15 cellular contexts compared by ENCODE assay signal in genomic region chr7:129783097-129783919, GRCh38.
A peak's percentile ranks its signal among the peaks of the same experiment; 100 is the strongest.
DNase-seq lines count a peak whose midpoint lies in the region; ATAC-seq and TF ChIP-seq lines count a peak whose summit lies in the region.
"Had no signal": no experiment of that assay in that cellular context is flagged by ENCODE, and none has a peak within 500 bp of the region (broad histone marks: within the 10 kb centered on the region; RNA-seq: fewer than 3 reads in every experiment).

No MANE protein-coding gene starts in this region.

- intact Hi-C loops in CD8-positive, alpha-beta T cell (cut with DNase I, micrococcal nuclease), result loop anchor here in 1 of 2 experiments (5.0 kb wide), 1 partner anchor 44 kb away; no protein-coding TSS in a partner anchor
- intact Hi-C loops in mammary epithelial cell (cut with micrococcal nuclease) (no loop called here), ovary (cut with DNase I) (no loop called here), vagina (cut with DNase I) (no loop called here)

- dilution Hi-C loops in mammary epithelial cell (cut with HindIII; ENCODE audit: low sequenced_read_pairs), result no loop called here

- CTCF ChIA-PET in CD8-positive, alpha-beta T cell (lab: Charles Lee), result interaction anchor here (0.8 kb wide), 1 partner anchor 11 kb away, joined by 4 read pairs; no protein-coding TSS in a partner anchor
- CTCF ChIA-PET in mammary epithelial cell (lab: Charles Lee; ENCODE audit: low non-redundant PET), result no interaction called here

- in situ Hi-C loops in mammary epithelial cell (cut with MboI; ENCODE audit: low sequenced_read_pairs in 2 of 2), result no loop called here

- no peak for ATAC-seq in CD8-positive, alpha-beta T cell
- ATAC-seq in GM18511 (IDR thresholded peaks at IDR 0.05; ENCODE audit: unreplicated experiment), result no peak

- 29% methylated on average over 38 of the region's 44 CpGs for WGBS in mammary epithelial cell (ENCODE audit: low coverage, missing lambda C conversion rate)
- WGBS in ovary, 3 donors, result 7 to 9% (median 7%) methylated on average over 44 of the region's 44 CpGs

- peaks cover 65% of the 10 kb centered on the region for H3K4me1 ChIP-seq in CD8-positive, alpha-beta T cell (ENCODE audit: insufficient read depth, low read length)
- H3K4me1 ChIP-seq in mammary epithelial cell (ENCODE audit: insufficient read depth, low read length), result peaks cover 12% of the 10 kb centered on the region
- peaks cover 8% of the 10 kb centered on the region for H3K4me1 ChIP-seq in ovary (ENCODE audit: insufficient read depth)
- H3K4me1 ChIP-seq in vagina, result peaks cover 79% of the 10 kb centered on the region

- BruUV-seq in mammary epithelial cell (replicated peaks; lab: Mats Ljungman, UMichigan), result no TSS peak

- no peak for TF ChIP-seq CTCF in CD8-positive, alpha-beta T cell (IDR thresholded peaks at IDR 0.05)
- no peak for TF ChIP-seq CTCF in HFFc6 (IDR thresholded peaks at IDR 0.05)
- TF ChIP-seq CTCF in mammary epithelial cell (conservative IDR thresholded peaks at IDR 0.05 in 1 of 2, IDR thresholded peaks at IDR 0.05 in 1 of 2; ENCODE audit: extremely low read depth in 1 of 2, insufficient read depth in 1 of 2, low read depth in 1 of 2, low read length in 2 of 2), result no peak
- TF ChIP-seq CTCF in nephron progenitor cell (IDR thresholded peaks at IDR 0.05), result no peak
- no peak for TF ChIP-seq CTCF in ovary (IDR thresholded peaks at IDR 0.05)
- TF ChIP-seq CTCF in vagina (IDR thresholded peaks at IDR 0.05), result no peak

- peaks cover 46% of the 10 kb centered on the region for H3K27me3 Mint-ChIP-seq in CD8-positive, alpha-beta T cell (ENCODE audit: low read depth)
- H3K27me3 Mint-ChIP-seq in HFFc6 (ENCODE audit: insufficient read depth) (peaks cover 58% of the 10 kb centered on the region), nephron progenitor cell (ENCODE audit: low read depth, poor library complexity) (peaks cover 86% of the 10 kb centered on the region)

- H3K27ac ChIP-seq in CD8-positive, alpha-beta T cell (ENCODE audit: low read depth, low read length), result no peak overlapping the region
- H3K27ac ChIP-seq in mammary epithelial cell (ENCODE audit: insufficient read depth, low read depth, low read length), result no peak overlapping the region
- H3K27ac ChIP-seq in ovary, result no peak overlapping the region
- no peak overlapping the region for H3K27ac ChIP-seq in vagina
- H3K27ac ChIP-seq: psoas muscle, SJSA1 had no signal

- no peaks in the 10 kb centered on the region for H3K9me3 ChIP-seq in CD8-positive, alpha-beta T cell (ENCODE audit: low read length)
- H3K9me3 ChIP-seq in mammary epithelial cell (replicated peaks; ENCODE audit: insufficient read depth, low read length) (no peaks in the 10 kb centered on the region), ovary (no peaks in the 10 kb centered on the region), vagina (no peaks in the 10 kb centered on the region)
- H3K9me3 ChIP-seq: psoas muscle had no signal

- no peaks in the 10 kb centered on the region for H3K36me3 Mint-ChIP-seq in CD8-positive, alpha-beta T cell
- H3K36me3 Mint-ChIP-seq in HFFc6 (ENCODE audit: low read depth) (0 out of 2 replicates have a peak, but pooled peaks cover 4% of the 10 kb centered on the region), nephron progenitor cell (ENCODE audit: low read depth) (no peaks in the 10 kb centered on the region)

- H3K4me3 ChIP-seq in CD8-positive, alpha-beta T cell (ENCODE audit: low read depth, low read length), result no peak overlapping the region
- H3K4me3 ChIP-seq in mammary epithelial cell (replicated peaks in 1 of 3; ENCODE audit: insufficient read depth in 1 of 3, low read depth in 2 of 3, low read length in 3 of 3) (no peak overlapping the region), ovary (no peak overlapping the region), vagina (no peak overlapping the region)
- H3K4me3 ChIP-seq: SJSA1 had no signal

- H3K4me1 Mint-ChIP-seq in CD8-positive, alpha-beta T cell (ENCODE audit: low read depth), result peaks cover 43% of the 10 kb centered on the region
- H3K4me1 Mint-ChIP-seq in HFFc6 (ENCODE audit: low read depth) (peaks cover 31% of the 10 kb centered on the region), nephron progenitor cell (peaks cover 52% of the 10 kb centered on the region)

- H3K9ac ChIP-seq in mammary epithelial cell (ENCODE audit: insufficient read depth, low read length), result no peak overlapping the region

- H3K9me3 Mint-ChIP-seq in CD8-positive, alpha-beta T cell, result no peaks in the 10 kb centered on the region
- H3K9me3 Mint-ChIP-seq in HFFc6 (peaks cover 4% of the 10 kb centered on the region; the same call in 1 of the 2 replicates), nephron progenitor cell (peaks cover 3% of the 10 kb centered on the region)

- peak overlapping the region; percentile 41 for H3K4me2 ChIP-seq in mammary epithelial cell (ENCODE audit: insufficient read depth, low read depth, low read length)

- TF ChIP-seq EP300 in ovary (IDR thresholded peaks at IDR 0.05), result no peak

- peaks cover 9% of the 10 kb centered on the region for H3K79me2 ChIP-seq in mammary epithelial cell (ENCODE audit: insufficient read depth, low read length)

- no peak for DNase-seq in CD8-positive, alpha-beta T cell
- DNase-seq in HFFc6 (no peak), mammary epithelial cell (no peak), nephron progenitor cell (no peak), epidermal melanocyte (ENCODE audit: insufficient read length, low spot score) (no peak), ovary (no peak), vagina (ENCODE audit: extremely low spot score in 2 of 2) (no peak)
- DNase-seq: activated CD4-positive, CD25-positive, alpha-beta regulatory T cell treated with anti-CD3 and anti-CD28 coated beads, Interleukin-2, amount 50 U/mL, for 72 hours; amygdala; Calu3; effector memory CD4-positive, alpha-beta T cell; NCI-H1694; psoas muscle had no signal

- H3K36me3 ChIP-seq in CD8-positive, alpha-beta T cell (ENCODE audit: insufficient read depth, low read length), result no peaks in the 10 kb centered on the region
- H3K36me3 ChIP-seq in mammary epithelial cell (ENCODE audit: insufficient read depth, low read length) (no peaks in the 10 kb centered on the region), ovary (no peaks in the 10 kb centered on the region), vagina (no peaks in the 10 kb centered on the region)
- H3K36me3 ChIP-seq: SJSA1 had no signal

- no peak overlapping the region for H3K27ac Mint-ChIP-seq in CD8-positive, alpha-beta T cell
- H3K27ac Mint-ChIP-seq in HFFc6, result no peak overlapping the region
- H3K27ac Mint-ChIP-seq in nephron progenitor cell, result no peak overlapping the region

- POLR2A ChIA-PET in CD8-positive, alpha-beta T cell (lab: Charles Lee), result no interaction called here

- H3K4me3 Mint-ChIP-seq in CD8-positive, alpha-beta T cell, result peak overlapping the region; percentile 53
- peak overlapping the region; percentile 46; the same call in 1 of the 2 replicates for H3K4me3 Mint-ChIP-seq in HFFc6
- H3K4me3 Mint-ChIP-seq in nephron progenitor cell, result peak overlapping the region; percentile 45

- TF ChIP-seq POLR2A in ovary (IDR thresholded peaks at IDR 0.05) (no peak), vagina (IDR thresholded peaks at IDR 0.05) (no peak)

- peaks cover 66% of the 10 kb centered on the region for H3K27me3 ChIP-seq in CD8-positive, alpha-beta T cell (ENCODE audit: insufficient read depth, low read length)
- H3K27me3 ChIP-seq in mammary epithelial cell (ENCODE audit: insufficient read depth, low read length) (peaks cover 41% of the 10 kb centered on the region), ovary (peaks cover 14% of the 10 kb centered on the region), vagina (peaks cover 45% of the 10 kb centered on the region)

- no peak overlapping the region for H2AFZ ChIP-seq in mammary epithelial cell (ENCODE audit: low read depth, low read length)

- no peaks in the 10 kb centered on the region for H4K20me1 ChIP-seq in mammary epithelial cell (ENCODE audit: insufficient read depth, low read length)
